ENCODE assay signal across 8 cellular contexts in genomic region chr1:2193514-2194251, GRCh38. TPM values are rescaled to one million over a fixed set of nuclear protein-coding genes. Genes with fewer than 3 reads are reported as not detected.
DNase-seq lines count a peak whose midpoint lies in the region; ATAC-seq and TF ChIP-seq lines count a peak whose summit lies in the region.

No MANE protein-coding gene starts in this region.

- ATAC-seq in RWPE2 (ENCODE audit: low read depth) (no peak), GM21515 (IDR thresholded peaks at IDR 0.05; ENCODE audit: unreplicated experiment) (no peak)

- no peaks in the 10 kb centered on the region for H3K27me3 ChIP-seq in RWPE2 (ENCODE audit: insufficient read depth, poor library complexity, severe bottlenecking)

- DNase-seq in GM12864 (ENCODE audit: low read depth): no peak
- no peak for DNase-seq in RWPE2 (ENCODE audit: low spot score)
- no peak for DNase-seq in fibroblast of mammary gland (ENCODE audit: low read depth)
- no peak for DNase-seq in retinal pigment epithelial cell (ENCODE audit: low read depth)
- DNase-seq in GM19240 (ENCODE audit: insufficient read length, low spot score): no peak
- DNase-seq in SK-N-DZ (ENCODE audit: low spot score): no peak
- no peak for DNase-seq in middle frontal gyrus (ENCODE audit: extremely low spot score, low spot score)

- TF ChIP-seq CTCF in GM12864 (IDR thresholded peaks at IDR 0.05; ENCODE audit: low read depth, low read length, missing control alignments) (no peak), RWPE2 (IDR thresholded peaks at IDR 0.05; ENCODE audit: poor library complexity, severe bottlenecking) (no peak), fibroblast of mammary gland (conservative IDR thresholded peaks at IDR 0.05; ENCODE audit: control insufficient read depth, insufficient read depth, low read depth, low read length) (no peak), retinal pigment epithelial cell (conservative IDR thresholded peaks at IDR 0.05; ENCODE audit: low read depth, low read length) (no peak)

- no peaks in the 10 kb centered on the region for H3K9me3 ChIP-seq in RWPE2 (ENCODE audit: severe bottlenecking)

- H3K36me3 ChIP-seq in RWPE2 (ENCODE audit: low read depth): no peaks in the 10 kb centered on the region; the same call in 1 of the 2 replicates

- no peaks in the 10 kb centered on the region for H3K4me1 ChIP-seq in RWPE2 (ENCODE audit: insufficient read depth, poor library complexity, severe bottlenecking)

- H3K27ac ChIP-seq in RWPE2 (ENCODE audit: poor library complexity, severe bottlenecking): peak overlapping the region; percentile 62

- peak overlapping the region; percentile 59 for H3K4me3 ChIP-seq in GM12864 (ENCODE audit: low read depth, low read length)
- H3K4me3 ChIP-seq in RWPE2 (ENCODE audit: severe bottlenecking): peak overlapping the region; percentile 81
- peak overlapping the region; percentile 44 for H3K4me3 ChIP-seq in fibroblast of mammary gland (ENCODE audit: control insufficient read depth, low read depth, low read length)
- H3K4me3 ChIP-seq in retinal pigment epithelial cell (ENCODE audit: low read length): peak overlapping the region; percentile 57

RNA-seq across cellular contexts. Expression of gene FAAP20, which starts 0.9 kb away (rescaled TPM):
- 31.2 and 35.3 TPM in 2 replicates for polyA plus RNA-seq in SK-N-DZ (2014; cell fraction: cytosol; rRNA removed)
- polyA plus RNA-seq in SK-N-DZ (2014; cell fraction: nucleus; rRNA removed): 35.9 and 59.0 TPM in 2 replicates

RNA-seq across cellular contexts. Expression of gene SKI, which starts 34.4 kb away (rescaled TPM):
- polyA plus RNA-seq in SK-N-DZ (2014; cell fraction: cytosol; rRNA removed): 2.4 and 3.1 TPM in 2 replicates
- 1.2 and 7.3 TPM in 2 replicates for polyA plus RNA-seq in SK-N-DZ (2014; cell fraction: nucleus; rRNA removed)
